In the genomic region with DNA sequence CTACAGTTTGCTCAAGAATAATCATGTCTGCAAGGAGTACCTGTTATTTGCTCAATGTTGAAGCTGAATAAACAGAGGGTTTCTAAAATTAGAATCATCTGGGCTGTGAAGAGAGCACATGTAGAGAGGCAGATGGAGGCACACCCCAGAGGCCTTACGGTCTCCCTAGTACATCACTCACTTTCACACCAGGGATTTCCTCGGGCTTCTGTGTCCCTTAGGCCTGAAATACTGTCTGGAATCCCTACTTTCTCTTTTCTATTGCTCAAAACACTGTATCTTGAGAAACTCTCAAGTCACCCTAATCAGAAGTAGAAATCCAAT, we compare ENCODE assay signal across 13 cellular contexts.
"Had no signal": no experiment of that assay in that cellular context is flagged by ENCODE, and none has a peak within 500 bp of the region (broad histone marks: within the 10 kb centered on the region; RNA-seq: fewer than 3 reads in every experiment).

No MANE protein-coding gene starts in this region.

- H3K9me3 Mint-ChIP-seq: endodermal cell, type B pancreatic cell had no signal

- H3K4me3 Mint-ChIP-seq: activated T-helper 17 cell treated with anti-CD3 and anti-CD28 coated beads, Interleukin-2, amount 50 U/mL, for 72 hours; endodermal cell; naive B cell; stimulated activated naive CD8-positive, alpha-beta T cell treated with anti-CD3 and anti-CD28 coated beads, Interleukin-15, amount 100 ng/mL, for 72 hours; type B pancreatic cell had no signal

- H3K27ac Mint-ChIP-seq: activated T-helper 17 cell treated with anti-CD3 and anti-CD28 coated beads, Interleukin-2, amount 50 U/mL, for 72 hours; endodermal cell; naive B cell; stimulated activated naive CD8-positive, alpha-beta T cell treated with anti-CD3 and anti-CD28 coated beads, Interleukin-15, amount 100 ng/mL, for 72 hours; type B pancreatic cell had no signal

- H3K27ac ChIP-seq: ascending aorta, breast epithelium, heart right ventricle, pancreas had no signal

- H3K4me1 ChIP-seq: ascending aorta, breast epithelium, heart right ventricle, pancreas had no signal

- H3K27me3 ChIP-seq: ascending aorta, breast epithelium, dorsolateral prefrontal cortex, heart right ventricle, pancreas had no signal

- DNase-seq: activated naive CD4-positive, alpha-beta T cell treated with Interleukin-2 at 50 U/mL for 16 hours; dorsolateral prefrontal cortex; endodermal cell; heart right ventricle; mammary epithelial cell; naive B cell; pancreas; stimulated activated CD4-positive, alpha-beta T cell treated with anti-CD3 and anti-CD28 coated beads, Interleukin-1b, Interleukin-23, amount 100 ng/mL, for 48 hours; stimulated activated naive CD8-positive, alpha-beta T cell treated with anti-CD3 and anti-CD28 coated beads, Interleukin-15, amount 100 ng/mL, for 72 hours had no signal

- H3K36me3 ChIP-seq: ascending aorta, breast epithelium, heart right ventricle, pancreas had no signal

- ATAC-seq: activated T-helper 17 cell treated with anti-CD3 and anti-CD28 coated beads, Interleukin-2, amount 50 U/mL, for 72 hours; pancreas; stimulated activated naive CD8-positive, alpha-beta T cell treated with anti-CD3 and anti-CD28 coated beads, Interleukin-15, amount 100 ng/mL, for 72 hours had no signal

- H3K4me3 ChIP-seq: ascending aorta, breast epithelium, dorsolateral prefrontal cortex, heart right ventricle, pancreas had no signal

- H3K4me1 Mint-ChIP-seq: activated T-helper 17 cell treated with anti-CD3 and anti-CD28 coated beads, Interleukin-2, amount 50 U/mL, for 72 hours; endodermal cell; naive B cell; stimulated activated naive CD8-positive, alpha-beta T cell treated with anti-CD3 and anti-CD28 coated beads, Interleukin-15, amount 100 ng/mL, for 72 hours had no signal

- H3K9me3 ChIP-seq: ascending aorta, breast epithelium, heart right ventricle, pancreas had no signal

- H3K27me3 Mint-ChIP-seq: activated T-helper 17 cell treated with anti-CD3 and anti-CD28 coated beads, Interleukin-2, amount 50 U/mL, for 72 hours; naive B cell; stimulated activated naive CD8-positive, alpha-beta T cell treated with anti-CD3 and anti-CD28 coated beads, Interleukin-15, amount 100 ng/mL, for 72 hours; type B pancreatic cell had no signal

- H3K36me3 Mint-ChIP-seq: naive B cell, type B pancreatic cell had no signal
